In genomic region chr10:49381111-49381900, GRCh38 we compare ENCODE assay signal across 16 cellular contexts. TPM values are rescaled to one million over a fixed set of nuclear protein-coding genes. Genes with fewer than 3 reads are reported as not detected.
DNase-seq lines count a peak whose midpoint lies in the region; ATAC-seq and TF ChIP-seq lines count a peak whose summit lies in the region.
"Had no signal": no experiment of that assay in that cellular context is flagged by ENCODE, and none has a peak within 500 bp of the region (broad histone marks: within the 10 kb centered on the region; RNA-seq: fewer than 3 reads in every experiment).

No MANE protein-coding gene starts in this region.

- no peaks in the 10 kb centered on the region for H3K4me1 ChIP-seq in right atrium auricular region

- ATAC-seq in left cardiac atrium (no peak), left lobe of liver (no peak), sciatic nerve (no peak), GM18505 (IDR thresholded peaks at IDR 0.05; ENCODE audit: unreplicated experiment) (no peak)
- ATAC-seq: GM23338 had no signal

- H3K9me3 ChIP-seq in right atrium auricular region: no peaks in the 10 kb centered on the region

- TF ChIP-seq CTCF in right atrium auricular region (IDR thresholded peaks at IDR 0.05): no peak

- no peaks in the 10 kb centered on the region for H3K27me3 ChIP-seq in right atrium auricular region

- H3K27ac ChIP-seq in right atrium auricular region: no peak overlapping the region
- H3K27ac ChIP-seq: C4-2B, HL-60 had no signal

- TF ChIP-seq POLR2A in GM18505 (IDR thresholded peaks at IDR 0.05; ENCODE audit: borderline replicate concordance, extremely low read depth, insufficient read depth, insufficient read length): no peak

- no peak overlapping the region for H3K4me3 ChIP-seq in right atrium auricular region
- H3K4me3 ChIP-seq: GM23338 had no signal

- no peaks in the 10 kb centered on the region for H3K36me3 ChIP-seq in right atrium auricular region

- DNase-seq in right atrium auricular region (ENCODE audit: low spot score): peak; percentile 34
- DNase-seq in left cardiac atrium: no peak
- DNase-seq in left lobe of liver (ENCODE audit: low spot score): peak; percentile 14
- DNase-seq in sciatic nerve (ENCODE audit: low spot score): peak; percentile 53
- DNase-seq in NCI-H1436 treated with DMSO at 0.1 percent for 48 hours (lab: John Stamatoyannopoulos, UW): no peak
- no peak for DNase-seq in superior temporal gyrus (ENCODE audit: extremely low spot score)
- DNase-seq: 8988T; ACHN; CD4-positive, alpha-beta memory T cell; DND-41; GDM1; H7 had no signal

- intact Hi-C loops in left cardiac atrium (cut with DNase I) (no loop called here), sciatic nerve (cut with DNase I) (no loop called here)

RNA-seq across cellular contexts. Expression of gene DRGX, which starts 14.6 kb away (rescaled TPM):
- not detected for total RNA-seq in right atrium auricular region
- total RNA-seq in left cardiac atrium: not detected
- total RNA-seq in left lobe of liver: not detected
- total RNA-seq in sciatic nerve: not detected
- total RNA-seq: CD4-positive, alpha-beta memory T cell; GM23338; H7 had no signal

Comparison
In these comparisons a context has a peak if more than half of its experiments do, and no peak if none do; other contexts are left out.
1. DNase-seq: peak in right atrium auricular region (single experiment), left lobe of liver (single experiment) and sciatic nerve (single experiment); none in left cardiac atrium (single experiment), NCI-H1436 treated with DMSO at 0.1 percent for 48 hours (single experiment) and superior temporal gyrus (single experiment).